9 cellular contexts compared by ENCODE assay signal in genomic region chr1:62530516-62531154, GRCh38.
DNase-seq lines count a peak whose midpoint lies in the region; ATAC-seq, FAIRE-seq and TF ChIP-seq lines count a peak whose summit lies in the region.
"Had no signal": no experiment of that assay in that cellular context is flagged by ENCODE, and none has a peak within 500 bp of the region (broad histone marks: within the 10 kb centered on the region; RNA-seq: fewer than 3 reads in every experiment).

No MANE protein-coding gene starts in this region.

- H3K4me2 ChIP-seq in K562 (ENCODE audit: insufficient read depth, low read length) = no peak overlapping the region

- TF ChIP-seq POLR2A in K562 (conservative IDR thresholded peaks at IDR 0.05) = no peak

- no peak overlapping the region for H3K27ac ChIP-seq in K562 (ENCODE audit: extremely low read depth, low read depth, low read length)

- no peaks in the 10 kb centered on the region for H3K9me1 ChIP-seq in K562 (ENCODE audit: control insufficient read depth, insufficient read depth, low read length)

- TF ChIP-seq RAD21 in K562 (CRISPR knock-in tag; conservative IDR thresholded peaks at IDR 0.05 in 1 of 2, IDR thresholded peaks at IDR 0.05 in 1 of 2) = peak; percentile 71 to 89

- no peaks in the 10 kb centered on the region; the same call in 2 of the 3 replicates for H3K36me3 ChIP-seq in K562 (ENCODE audit: control insufficient read depth, insufficient read depth, low read length)

- DNase-seq in AG09319 (ENCODE audit: extremely low read depth, low read depth) (peak; percentile 15), K562 (ENCODE audit: extremely low read depth in 1 of 4, low spot score in 3 of 4) (peak; percentile 19 to 66 (median 39)), islet precursor cell (peak; percentile 83), urothelium cell line (ENCODE audit: low spot score) (peak; percentile 4), A172 (ENCODE audit: low spot score) (no peak), NCI-H524 (lab: John Stamatoyannopoulos, UW) (no peak)
- DNase-seq: activated naive CD8-positive, alpha-beta T cell treated with anti-CD3 and anti-CD28 coated beads, Interleukin-2, amount 10 ng/mL, durations not matched to agents 7 days and 5 days had no signal

- H3K4me3 ChIP-seq in K562 = no peak overlapping the region

- no peaks in the 10 kb centered on the region for H3K4me1 ChIP-seq in K562 (replicated peaks in 1 of 2; ENCODE audit: control insufficient read depth in 2 of 2, insufficient read depth in 2 of 2, low read length in 2 of 2)

- peak; percentile 82 for FAIRE-seq in K562 (lab: Jason Lieb, UNC)
- FAIRE-seq in urothelium cell line (lab: Jason Lieb, UNC) = no peak

- BruUV-seq in K562 (replicated peaks; lab: Mats Ljungman, UMichigan) = no TSS peak

- ATAC-seq in HG03439 (IDR thresholded peaks at IDR 0.05; ENCODE audit: unreplicated experiment) = peak; percentile 66
- ATAC-seq in K562 = peak; percentile 97
- no peak for ATAC-seq in GM21526 (IDR thresholded peaks at IDR 0.05; ENCODE audit: low FRiP score, unreplicated experiment)

- POLR2A ChIA-PET in K562 (lab: Yijun Ruan, JAX) = interaction anchor here (1.0 to 1.1 kb wide), 3 partner anchors 9 to 304 kb away, joined by 3 to 4 read pairs (median 3); no protein-coding TSS in a partner anchor

- in situ Hi-C loops in K562 (cut with MboI) = loop anchor here (5.0 kb wide), 1 partner anchor 217 kb away; no protein-coding TSS in a partner anchor

- no peaks in the 10 kb centered on the region for H3K79me2 ChIP-seq in K562 (ENCODE audit: control insufficient read depth, insufficient read depth, low read length)

- TF ChIP-seq CTCF in AG09319 (IDR thresholded peaks at IDR 0.05; ENCODE audit: low read depth, low read length) = peak; percentile 72
- TF ChIP-seq CTCF in K562 (IDR thresholded peaks at IDR 0.05 in 2 of 3, conservative IDR thresholded peaks at IDR 0.05 in 1 of 3; ENCODE audit: insufficient read depth in 2 of 3, low read depth in 1 of 3, low read length in 3 of 3) = peak; percentile 79 to 84 (median 79)

- no peak for TF ChIP-seq EP300 in K562 (IDR thresholded peaks at IDR 0.05; ENCODE audit: low read length)

- H3K9ac ChIP-seq in K562 (ENCODE audit: insufficient read depth in 1 of 2, low read depth in 2 of 2, low read length in 2 of 2) = no peak overlapping the region

- WGBS in K562 (ENCODE audit: insufficient coverage, low coverage, missing lambda C conversion rate) = 6% methylated on average over 6 of the region's 6 CpGs

- no peaks in the 10 kb centered on the region for H3K27me3 ChIP-seq in K562 (ENCODE audit: control insufficient read depth in 2 of 2, insufficient read depth in 2 of 2, low read length in 2 of 2)

- no peaks in the 10 kb centered on the region for H4K20me1 ChIP-seq in K562 (replicated peaks; ENCODE audit: control insufficient read depth, insufficient read depth, low read length)

- CTCF ChIA-PET in K562 (lab: Yijun Ruan, JAX; ENCODE audit: low intra/inter-chr PET ratio) = interaction anchor here (0.7 to 3.4 kb wide), 2 partner anchors 217 to 313 kb away, joined by 3 to 36 read pairs; no protein-coding TSS in a partner anchor

- no peaks in the 10 kb centered on the region for H3K9me3 ChIP-seq in K562 (replicated peaks; ENCODE audit: control insufficient read depth, insufficient read depth, low read depth, low read length)

- H2AFZ ChIP-seq in K562 (ENCODE audit: low read depth, low read length) = no peak overlapping the region

- intact Hi-C loops in K562 (cut with micrococcal nuclease) = loop anchor here (1.0 kb wide), 1 partner anchor 216 kb away; no protein-coding TSS in a partner anchor

TF ChIP-seq in K562, 482 proteins besides CTCF, POLR2A, EP300 and RAD21 (continues in another document):
- TF ChIP-seq SMC3 (conservative IDR thresholded peaks at IDR 0.05; ENCODE audit: insufficient read depth, low read depth, low read length) (peak; percentile 86; the same call in 1 of the 2 replicates), ZNF197 (CRISPR knock-in tag; IDR thresholded peaks at IDR 0.05; ENCODE audit: low read depth) (no peak), ELK1 (CRISPR knock-in tag; IDR thresholded peaks at IDR 0.05) (no peak), UBTF (IDR thresholded peaks at IDR 0.05; ENCODE audit: borderline replicate concordance in 1 of 2, low read depth in 2 of 2, low read length in 2 of 2) (no peak), KLF1 (tag; IDR thresholded peaks at IDR 0.05) (no peak), SP2 (IDR thresholded peaks at IDR 0.05; ENCODE audit: extremely low read depth, low read depth, low read length, poor library complexity, severe bottlenecking) (no peak), CC2D1A (IDR thresholded peaks at IDR 0.05) (peak; percentile 51; the same call in 1 of the 2 replicates), SIX5 (IDR thresholded peaks at IDR 0.05; ENCODE audit: borderline replicate concordance in 1 of 2, insufficient read depth in 1 of 2, low read depth in 1 of 2, low read length in 2 of 2) (no peak), DPF2 (IDR thresholded peaks at IDR 0.05) (no peak), PCBP1 (IDR thresholded peaks at IDR 0.05; ENCODE audit: low read depth, low read length, poor library complexity, severe bottlenecking) (no peak), CREM (IDR thresholded peaks at IDR 0.05; ENCODE audit: low read depth) (0 out of 2 replicates have a peak, but pooled peaks have one; percentile 5), OTX1 (CRISPR knock-in tag; IDR thresholded peaks at IDR 0.05) (no peak), ARID2 (IDR thresholded peaks at IDR 0.05) (0 out of 2 replicates have a peak, but pooled peaks have one; percentile 56), DEAF1 (CRISPR knock-in tag; IDR thresholded peaks at IDR 0.05) (peak; percentile 62), EP400 (IDR thresholded peaks at IDR 0.05) (no peak), SMAD1 (IDR thresholded peaks at IDR 0.05; ENCODE audit: low read depth, low read length, partially characterized antibody) (no peak), PML (IDR thresholded peaks at IDR 0.05; ENCODE audit: low read length) (no peak)

Comparison
In these comparisons a context has a peak if more than half of its experiments do, and no peak if none do; other contexts are left out.
1. DNase-seq: peak in AG09319 (single experiment), K562 (4 of 4), islet precursor cell (single experiment) and urothelium cell line (single experiment); none in A172 (single experiment) and NCI-H524 (0 of 2).